Comparison of ENCODE assay signal across 23 cellular contexts in genomic region chr5:138346889-138347288, GRCh38. TPM values are rescaled to one million over a fixed set of nuclear protein-coding genes. Genes with fewer than 3 reads are reported as not detected.
DNase-seq lines count a peak whose midpoint lies in the region; ATAC-seq, FAIRE-seq and TF ChIP-seq lines count a peak whose summit lies in the region.
"Had no signal": no experiment of that assay in that cellular context is flagged by ENCODE, and none has a peak within 500 bp of the region (broad histone marks: within the 10 kb centered on the region; RNA-seq: fewer than 3 reads in every experiment).

No MANE protein-coding gene starts in this region.

- H3K27me3 ChIP-seq in K562 (ENCODE audit: control insufficient read depth in 2 of 2, insufficient read depth in 2 of 2, low read length in 2 of 2): no peaks in the 10 kb centered on the region
- H3K27me3 ChIP-seq in H1 (replicated peaks in 1 of 4; ENCODE audit: control insufficient read depth in 3 of 4, extremely low read depth in 1 of 4, insufficient read depth in 3 of 4, low read length in 3 of 4): no peaks in the 10 kb centered on the region
- H3K27me3 ChIP-seq: BE2C, BLaER1 had no signal

- TF ChIP-seq EP300 in K562 (IDR thresholded peaks at IDR 0.05; ENCODE audit: low read length) (no peak), H1 (IDR thresholded peaks at IDR 0.05; ENCODE audit: borderline replicate concordance in 1 of 2, low read depth in 2 of 2, low read length in 2 of 2) (no peak)

- H3K79me2 ChIP-seq in K562 (ENCODE audit: control insufficient read depth, insufficient read depth, low read length) (peaks cover under 1% of the 10 kb centered on the region; the same call in 1 of the 3 replicates), H1 (ENCODE audit: control insufficient read depth in 1 of 2, insufficient read depth in 2 of 2, low read length in 2 of 2) (0 out of 4 replicates have a peak, but pooled peaks cover 0 to 4% of the 10 kb centered on the region in 2 experiments)

- H3K27ac ChIP-seq in K562 (ENCODE audit: extremely low read depth, low read depth, low read length): no peak overlapping the region
- H3K27ac ChIP-seq in H1 (ENCODE audit: low read depth, low read length): no peak overlapping the region
- H3K27ac ChIP-seq: BLaER1 had no signal

- no peak overlapping the region for H3K23ac ChIP-seq in H1 (ENCODE audit: insufficient read length)

- no TSS peak for BruUV-seq in K562 (replicated peaks; lab: Mats Ljungman, UMichigan)

- FAIRE-seq in GM12891 (lab: Jason Lieb, UNC): no peak
- FAIRE-seq in K562 (lab: Jason Lieb, UNC): no peak
- no peak for FAIRE-seq in H1 (lab: Jason Lieb, UNC)
- FAIRE-seq: A204.1, D721Med, G401.6 had no signal

- H2AFZ ChIP-seq in K562 (ENCODE audit: low read depth, low read length) (no peak overlapping the region), H1 (ENCODE audit: low read length) (no peak overlapping the region)

- in situ Hi-C loops in K562 (cut with MboI): no loop called here

- intact Hi-C loops in K562 (cut with micrococcal nuclease): no loop called here

- H3K14ac ChIP-seq in H1 (ENCODE audit: insufficient read length): no peak overlapping the region

- no peak for TF ChIP-seq RAD21 in K562 (CRISPR knock-in tag; conservative IDR thresholded peaks at IDR 0.05 in 1 of 2, IDR thresholded peaks at IDR 0.05 in 1 of 2)
- no peak for TF ChIP-seq RAD21 in H1 (IDR thresholded peaks at IDR 0.05 in 1 of 2, conservative IDR thresholded peaks at IDR 0.05 in 1 of 2; ENCODE audit: low read depth in 2 of 2, low read length in 2 of 2)

- H4K20me1 ChIP-seq in K562 (replicated peaks; ENCODE audit: control insufficient read depth, insufficient read depth, low read length) (no peaks in the 10 kb centered on the region), H1 (replicated peaks in 1 of 2; ENCODE audit: control insufficient read depth in 1 of 2, insufficient read depth in 2 of 2, low read length in 2 of 2) (peaks cover 3 to 7% of the 10 kb centered on the region in 2 experiments)

- TF ChIP-seq POLR2A in GM12891 (IDR thresholded peaks at IDR 0.05; ENCODE audit: low read depth, low read length): 0 out of 2 replicates have a peak, but pooled peaks have one; percentile 26
- TF ChIP-seq POLR2A in GM19193 (IDR thresholded peaks at IDR 0.05; ENCODE audit: extremely low read depth, insufficient read depth, insufficient read length): peak; percentile 18
- no peak for TF ChIP-seq POLR2A in K562 (conservative IDR thresholded peaks at IDR 0.05)
- TF ChIP-seq POLR2A in H1 (IDR thresholded peaks at IDR 0.05; ENCODE audit: control extremely low read depth in 1 of 2, low read depth in 2 of 2, low read length in 2 of 2): no peak

- POLR2A ChIA-PET in K562 (lab: Yijun Ruan, JAX) (interaction anchor here (0.6 to 10.3 kb wide), 5 partner anchors 7 to 82 kb away, joined by 3 to 416 read pairs (median 6); partner anchors contain the start of genes CDC25C and FAM53C), H1 (lab: Charles Lee; ENCODE audit: partially characterized antibody) (interaction anchor here (0.6 to 14.6 kb wide), 2 partner anchors 7 to 25 kb away, joined by 3 to 254 read pairs; partner anchors contain the start of gene FAM53C)

- no peak overlapping the region for H4K91ac ChIP-seq in H1 (replicated peaks; ENCODE audit: insufficient read length, low read length)

- no peak overlapping the region for H2BK15ac ChIP-seq in H1 (ENCODE audit: low read length)

- DNase-seq in GM12891 (ENCODE audit: insufficient read length, low spot score) (no peak), K562 (ENCODE audit: extremely low read depth in 1 of 4, low spot score in 3 of 4) (no peak), H1 (ENCODE audit: low read depth in 1 of 2, low spot score in 2 of 2) (no peak), anterior cingulate cortex (lab: John Stamatoyannopoulos, UW) (no peak), SK-N-DZ (ENCODE audit: low spot score) (no peak), CD1c-positive myeloid dendritic cell (ENCODE audit: extremely low spot score) (no peak)
- no peak for DNase-seq in stimulated activated naive CD8-positive, alpha-beta T cell treated with anti-CD3 and anti-CD28 coated beads, Interleukin-15, Interleukin-2, amounts not matched to agents 100 U/mL and 50 U/mL, for 24 hours
- DNase-seq: 8988T; ACHN; BE2C; C1 segment of cervical spinal cord; Caco-2; Calu3; CD4-positive, alpha-beta T cell; CD8-positive, alpha-beta T cell; DMS79 treated with DMSO at 0.1 percent for 48 hours; GF-D8 had no signal

- H3K4me1 ChIP-seq in K562 (replicated peaks in 1 of 2; ENCODE audit: control insufficient read depth in 2 of 2, insufficient read depth in 2 of 2, low read length in 2 of 2) (no peaks in the 10 kb centered on the region), H1 (replicated peaks in 1 of 4; ENCODE audit: control insufficient read depth in 3 of 4, insufficient read depth in 4 of 4, low read length in 3 of 4) (no peaks in the 10 kb centered on the region; a peak in 1 of 7 replicates)
- H3K4me1 ChIP-seq: BE2C, BLaER1, Caco-2 had no signal

- H2BK20ac ChIP-seq in H1 (ENCODE audit: low read length): no peak overlapping the region

- H4K8ac ChIP-seq in H1 (ENCODE audit: extremely low read depth, insufficient read depth, low read length): no peak overlapping the region; the same call in 1 of the 2 replicates

- H3K9ac ChIP-seq in K562 (ENCODE audit: insufficient read depth in 1 of 2, low read depth in 2 of 2, low read length in 2 of 2): 0 out of 4 replicates have a peak overlapping the region, but pooled peaks of 1 of the 2 experiments have one; percentile 15
- no peak overlapping the region for H3K9ac ChIP-seq in H1 (replicated peaks in 1 of 4; ENCODE audit: extremely low read depth in 1 of 4, low read depth in 3 of 4, low read length in 3 of 4)
- H3K9ac ChIP-seq: BLaER1 had no signal

- H3K18ac ChIP-seq in H1 (ENCODE audit: extremely low read depth, low read length): no peak overlapping the region

- H2BK120ac ChIP-seq in H1 (replicated peaks; ENCODE audit: low read depth, low read length): no peak overlapping the region

- no peaks in the 10 kb centered on the region for H3K23me2 ChIP-seq in H1 (ENCODE audit: low read depth, low read length)

- no peak overlapping the region for H3K4ac ChIP-seq in H1 (replicated peaks; ENCODE audit: insufficient read length, low read depth, low read length)

- H3K9me3 ChIP-seq in K562 (replicated peaks; ENCODE audit: control insufficient read depth, insufficient read depth, low read depth, low read length): peaks cover 1% of the 10 kb centered on the region; the same call in 1 of the 2 replicates
- H3K9me3 ChIP-seq in H1 (ENCODE audit: insufficient read depth in 2 of 2, low read depth in 1 of 2, low read length in 1 of 2): no peaks in the 10 kb centered on the region
- H3K9me3 ChIP-seq: BE2C, Caco-2 had no signal

- 97% methylated on average over 10 of the region's 14 CpGs for WGBS in K562 (ENCODE audit: insufficient coverage, low coverage, missing lambda C conversion rate)
- WGBS in H1 (ENCODE audit: extremely low coverage in 1 of 2, insufficient coverage in 1 of 2, insufficient read length in 1 of 2, insufficient replicate concordance in 2 of 2, low coverage in 1 of 2, low lambda C conversion rate in 2 of 2, missing lambda C conversion rate in 1 of 2), 2 experiments: 97% methylated on average over 14 of the region's 14 CpGs; no CpG with 5 or more reads in 1 of the 2 experiments

- H3K36me3 ChIP-seq in K562 (ENCODE audit: control insufficient read depth, insufficient read depth, low read length): peaks cover 70% of the 10 kb centered on the region
- peaks cover 30 to 70% (median 56%) of the 10 kb centered on the region in 4 experiments for H3K36me3 ChIP-seq in H1 (ENCODE audit: control insufficient read depth in 2 of 4, insufficient read depth in 4 of 4, low read length in 3 of 4)

- H3K56ac ChIP-seq in H1 (replicated peaks; ENCODE audit: insufficient read length, low read depth, low read length): no peak overlapping the region

- no peak overlapping the region for H3K4me3 ChIP-seq in K562
- H3K4me3 ChIP-seq in H1 (ENCODE audit: extremely low read depth in 1 of 4, insufficient read depth in 2 of 4, low read depth in 3 of 4, low read length in 4 of 4): no peak overlapping the region
- H3K4me3 ChIP-seq: BLaER1 had no signal

- H3K4me2 ChIP-seq in K562 (ENCODE audit: insufficient read depth, low read length) (no peak overlapping the region), H1 (ENCODE audit: insufficient read depth in 1 of 2, low read depth in 2 of 2, low read length in 2 of 2) (no peak overlapping the region)
- H3K4me2 ChIP-seq: BLaER1 had no signal

- ATAC-seq in K562: no peak; the same call in 2 of the 3 replicates
- no peak for ATAC-seq in stimulated activated naive CD8-positive, alpha-beta T cell treated with anti-CD3 and anti-CD28 coated beads, Interleukin-15, Interleukin-2, amounts not matched to agents 100 U/mL and 50 U/mL, for 24 hours
- ATAC-seq: CD8-positive, alpha-beta T cell had no signal

- H2AK5ac ChIP-seq in H1 (ENCODE audit: low read depth, low read length): no peak overlapping the region

- H3K79me1 ChIP-seq in H1 (ENCODE audit: low read depth, low read length): peaks cover 5% of the 10 kb centered on the region

- no peak overlapping the region for H2BK12ac ChIP-seq in H1 (ENCODE audit: low read depth, low read length)

- CTCF ChIA-PET in K562 (lab: Yijun Ruan, JAX; ENCODE audit: low intra/inter-chr PET ratio) (no interaction called here), H1 (lab: Charles Lee; ENCODE audit: partially characterized antibody) (interaction anchor here (11.4 kb wide), 1 partner anchor 10 kb away, joined by 196 read pairs; the partner anchor contains the start of genes CDC25C and FAM53C)

- no peak overlapping the region for H2BK5ac ChIP-seq in H1 (ENCODE audit: low read depth, low read length)

- TF ChIP-seq CTCF in K562 (IDR thresholded peaks at IDR 0.05 in 2 of 3, conservative IDR thresholded peaks at IDR 0.05 in 1 of 3; ENCODE audit: insufficient read depth in 2 of 3, low read depth in 1 of 3, low read length in 3 of 3) (no peak), H1 (IDR thresholded peaks at IDR 0.05; ENCODE audit: control extremely low read depth in 1 of 3, insufficient read depth in 1 of 3, low read depth in 1 of 3, low read length in 3 of 3) (no peak)

- no peaks in the 10 kb centered on the region for H3K9me1 ChIP-seq in K562 (ENCODE audit: control insufficient read depth, insufficient read depth, low read length)

- H4K5ac ChIP-seq in H1 (ENCODE audit: insufficient read length, low read depth, low read length): no peak overlapping the region

RNA-seq across cellular contexts. Expression of gene KDM3B, which starts 5.6 kb away (rescaled TPM):
- polyA plus RNA-seq in GM12891 (2012; ENCODE audit: low read depth, missing spikeins): 19.2 TPM
- total RNA-seq in K562 (2011; cell fraction: chromatin; rRNA removed; ENCODE audit: low replicate concordance): 130 and 189 TPM in 2 replicates
- total RNA-seq in K562 (2011; cell fraction: nucleolus; rRNA removed): 54.5 and 69.0 TPM in 2 replicates
- 74.8 and 83.1 TPM in 2 replicates for total RNA-seq in K562 (2011; cell fraction: nucleoplasm; rRNA removed)
- total RNA-seq in K562 (2014; rRNA removed): 34.5 and 38.0 TPM in 2 replicates
- 51.6 and 65.4 TPM in 2 replicates for total RNA-seq in K562 (2014; rRNA removed; fragmentation: Illumina TruSeq; extraction: Trizol)
- 48.8 and 51.2 TPM in 2 replicates for total RNA-seq in K562 (2015; rRNA removed; fragmentation: Illumina TruSeq; extraction: Trizol)
- total RNA-seq in K562 (2021): 54.8 and 62.7 TPM in 2 replicates
- 41.9 and 49.6 TPM in 2 replicates for polyA plus RNA-seq in K562 (2011; rRNA removed)
- 18.9 and 27.7 TPM in 2 replicates for polyA plus RNA-seq in K562 (2011; cell fraction: cytosol; rRNA removed)
- 44.4 and 52.8 TPM in 2 replicates for polyA plus RNA-seq in K562 (2011; cell fraction: nucleus; rRNA removed)
- 40.9 and 44.5 TPM in 2 replicates for polyA plus RNA-seq in K562 (2012)
- polyA plus RNA-seq in K562 (2014; fragmentation: Illumina TruSeq; extraction: Trizol): 61.8 and 62.8 TPM in 2 replicates
- polyA plus RNA-seq in K562 (2014; fragmentation: Nextera tagmentation; extraction: Ambion mirVana): 10 to 100 TPM; 13.8 to 15.0 TPM
- 38.3 and 40.4 TPM in 2 replicates for polyA plus RNA-seq in K562 (2014; rRNA removed)
- polyA minus RNA-seq in K562 (2011; rRNA and poly(A)+ RNA removed): 95.2 and 126 TPM in 2 replicates
- 49.3 and 51.5 TPM in 2 replicates for polyA minus RNA-seq in K562 (2011; cell fraction: cytosol; rRNA and poly(A)+ RNA removed)
- polyA minus RNA-seq in K562 (2011; cell fraction: nucleus; rRNA and poly(A)+ RNA removed): 22.1 and 37.5 TPM in 2 replicates
- 78.1 and 79.7 TPM in 2 replicates for total RNA-seq in H1 (2021; fragmentation: NEBNext Ultra II Directional; extraction: Animal tissue kit (Norgen Biotek cat#: 25700))
- polyA plus RNA-seq in H1 (2011; rRNA removed): 21.1 and 27.1 TPM in 2 replicates
- polyA plus RNA-seq in H1 (2011; cell fraction: cytosol; rRNA removed): 30.5 TPM
- polyA plus RNA-seq in H1 (2011; cell fraction: nucleus; rRNA removed): 28.9 TPM
- 53.0 to 64.5 TPM (median 56.6 TPM) in 4 replicates for polyA plus RNA-seq in H1 (2012, experiment 1 of 2)
- 8.1 TPM for polyA plus RNA-seq in H1 (2012, experiment 2 of 2)
- polyA plus RNA-seq in H1 (2013, experiment 1 of 2): 29.4 TPM
- polyA plus RNA-seq in H1 (2013, experiment 2 of 2): 28.2 TPM
- polyA minus RNA-seq in H1 (2011; rRNA and poly(A)+ RNA removed): 88.3 and 90.0 TPM in 2 replicates
- 53.7 TPM for polyA minus RNA-seq in H1 (2011; cell fraction: cytosol; rRNA and poly(A)+ RNA removed)
- polyA minus RNA-seq in H1 (2011; cell fraction: nucleus; rRNA and poly(A)+ RNA removed): 55.1 TPM
- 64.0 and 69.3 TPM in 2 replicates for polyA plus RNA-seq in SK-N-DZ (2014; cell fraction: cytosol; rRNA removed)
- 64.0 and 65.0 TPM in 2 replicates for polyA plus RNA-seq in SK-N-DZ (2014; cell fraction: nucleus; rRNA removed)

RNA-seq across cellular contexts. Expression of gene FAM53C, which starts 8.8 kb away (rescaled TPM):
- 25.1 TPM for polyA plus RNA-seq in GM12891 (2012; ENCODE audit: low read depth, missing spikeins)
- total RNA-seq in K562 (2011; cell fraction: chromatin; rRNA removed; ENCODE audit: low replicate concordance): 66.4 and 73.2 TPM in 2 replicates
- 47.4 and 56.7 TPM in 2 replicates for total RNA-seq in K562 (2011; cell fraction: nucleolus; rRNA removed)
- 59.0 and 85.2 TPM in 2 replicates for total RNA-seq in K562 (2011; cell fraction: nucleoplasm; rRNA removed)
- total RNA-seq in K562 (2014; rRNA removed) (27.8 and 32.3 TPM in 2 replicates), K562 (2014; rRNA removed; fragmentation: Illumina TruSeq; extraction: Trizol) (21.6 and 22.0 TPM in 2 replicates), K562 (2015; rRNA removed; fragmentation: Illumina TruSeq; extraction: Trizol) (24.2 and 24.4 TPM in 2 replicates), K562 (2021) (34.6 and 38.5 TPM in 2 replicates)
- polyA plus RNA-seq in K562 (2011; rRNA removed) (29.8 and 35.4 TPM in 2 replicates), K562 (2014; fragmentation: Illumina TruSeq; extraction: Trizol) (30.0 and 37.3 TPM in 2 replicates), K562 (2014; fragmentation: Nextera tagmentation; extraction: Ambion mirVana) (10 to 100 TPM in 1 of 2 experiments, 1 to 10 TPM in 1; 9.7 to 11.1 TPM), K562 (2014; rRNA removed) (24.1 and 25.2 TPM in 2 replicates), H1 (2011; rRNA removed) (72.7 and 75.3 TPM in 2 replicates)
- 30.8 and 34.3 TPM in 2 replicates for polyA plus RNA-seq in K562 (2011; cell fraction: cytosol; rRNA removed)
- 50.4 and 51.1 TPM in 2 replicates for polyA plus RNA-seq in K562 (2011; cell fraction: nucleus; rRNA removed)
- 27.2 and 33.5 TPM in 2 replicates for polyA plus RNA-seq in K562 (2012)
- polyA minus RNA-seq in K562 (2011; rRNA and poly(A)+ RNA removed): 34.5 and 38.7 TPM in 2 replicates
- polyA minus RNA-seq in K562 (2011; cell fraction: cytosol; rRNA and poly(A)+ RNA removed): 23.4 and 24.0 TPM in 2 replicates
- 16.0 and 25.7 TPM in 2 replicates for polyA minus RNA-seq in K562 (2011; cell fraction: nucleus; rRNA and poly(A)+ RNA removed)
- 57.6 and 58.9 TPM in 2 replicates for total RNA-seq in H1 (2021; fragmentation: NEBNext Ultra II Directional; extraction: Animal tissue kit (Norgen Biotek cat#: 25700))
- 53.4 TPM for polyA plus RNA-seq in H1 (2011; cell fraction: cytosol; rRNA removed)
- 63.8 TPM for polyA plus RNA-seq in H1 (2011; cell fraction: nucleus; rRNA removed)
- polyA plus RNA-seq in H1 (2012, experiment 1 of 2): 41.9 to 50.1 TPM (median 45.5 TPM) in 4 replicates
- polyA plus RNA-seq in H1 (2012, experiment 2 of 2): 60.5 TPM
- 37.7 TPM for polyA plus RNA-seq in H1 (2013, experiment 1 of 2)
- 38.8 TPM for polyA plus RNA-seq in H1 (2013, experiment 2 of 2)
- 63.2 and 71.0 TPM in 2 replicates for polyA minus RNA-seq in H1 (2011; rRNA and poly(A)+ RNA removed)
- polyA minus RNA-seq in H1 (2011; cell fraction: cytosol; rRNA and poly(A)+ RNA removed): 44.5 TPM
- 36.9 TPM for polyA minus RNA-seq in H1 (2011; cell fraction: nucleus; rRNA and poly(A)+ RNA removed)
- 42.0 and 49.4 TPM in 2 replicates for polyA plus RNA-seq in SK-N-DZ (2014; cell fraction: cytosol; rRNA removed)
- 53.8 and 57.7 TPM in 2 replicates for polyA plus RNA-seq in SK-N-DZ (2014; cell fraction: nucleus; rRNA removed)

RNA-seq across cellular contexts. Expression of gene CDC25C, which starts 15.3 kb away (rescaled TPM):
- 6.3 TPM for polyA plus RNA-seq in GM12891 (2012; ENCODE audit: low read depth, missing spikeins)
- total RNA-seq in K562 (2011; cell fraction: chromatin; rRNA removed; ENCODE audit: low replicate concordance): 53.6 and 67.9 TPM in 2 replicates
- total RNA-seq in K562 (2011; cell fraction: nucleolus; rRNA removed): 36.5 and 42.0 TPM in 2 replicates
- total RNA-seq in K562 (2011; cell fraction: nucleoplasm; rRNA removed): 44.7 and 47.3 TPM in 2 replicates
- total RNA-seq in K562 (2014; rRNA removed) (19.1 and 19.5 TPM in 2 replicates), K562 (2014; rRNA removed; fragmentation: Illumina TruSeq; extraction: Trizol) (32.3 and 41.4 TPM in 2 replicates), K562 (2015; rRNA removed; fragmentation: Illumina TruSeq; extraction: Trizol) (22.5 and 23.1 TPM in 2 replicates), K562 (2021) (18.2 and 19.6 TPM in 2 replicates)
- polyA plus RNA-seq in K562 (2011; rRNA removed) (62.1 and 63.7 TPM in 2 replicates), K562 (2014; fragmentation: Illumina TruSeq; extraction: Trizol) (30.1 and 31.9 TPM in 2 replicates), K562 (2014; fragmentation: Nextera tagmentation; extraction: Ambion mirVana) (10 to 100 TPM; 32.2 to 50.4 TPM), K562 (2014; rRNA removed) (25.7 and 29.3 TPM in 2 replicates), H1 (2011; rRNA removed) (12.1 and 18.4 TPM in 2 replicates)
- 20.8 and 34.2 TPM in 2 replicates for polyA plus RNA-seq in K562 (2011; cell fraction: cytosol; rRNA removed)
- 28.3 and 39.5 TPM in 2 replicates for polyA plus RNA-seq in K562 (2011; cell fraction: nucleus; rRNA removed)
- 16.0 and 26.9 TPM in 2 replicates for polyA plus RNA-seq in K562 (2012)
- polyA minus RNA-seq in K562 (2011; rRNA and poly(A)+ RNA removed): 36.9 and 39.8 TPM in 2 replicates
- 11.8 and 15.7 TPM in 2 replicates for polyA minus RNA-seq in K562 (2011; cell fraction: cytosol; rRNA and poly(A)+ RNA removed)
- 16.7 and 32.9 TPM in 2 replicates for polyA minus RNA-seq in K562 (2011; cell fraction: nucleus; rRNA and poly(A)+ RNA removed)
- total RNA-seq in H1 (2021; fragmentation: NEBNext Ultra II Directional; extraction: Animal tissue kit (Norgen Biotek cat#: 25700)): 20.8 and 23.2 TPM in 2 replicates
- polyA plus RNA-seq in H1 (2011; cell fraction: cytosol; rRNA removed): 19.9 TPM
- polyA plus RNA-seq in H1 (2011; cell fraction: nucleus; rRNA removed): 13.5 TPM
- 15.6 to 20.5 TPM (median 19.3 TPM) in 4 replicates for polyA plus RNA-seq in H1 (2012, experiment 1 of 2)
- polyA plus RNA-seq in H1 (2012, experiment 2 of 2): 13.7 TPM
- polyA plus RNA-seq in H1 (2013, experiment 1 of 2): 21.5 TPM
- polyA plus RNA-seq in H1 (2013, experiment 2 of 2): 21.8 TPM
- 20.7 and 28.4 TPM in 2 replicates for polyA minus RNA-seq in H1 (2011; rRNA and poly(A)+ RNA removed)
- polyA minus RNA-seq in H1 (2011; cell fraction: cytosol; rRNA and poly(A)+ RNA removed): 13.6 TPM
- 21.7 TPM for polyA minus RNA-seq in H1 (2011; cell fraction: nucleus; rRNA and poly(A)+ RNA removed)
- 48.9 and 51.5 TPM in 2 replicates for polyA plus RNA-seq in SK-N-DZ (2014; cell fraction: cytosol; rRNA removed)
- 31.7 and 34.1 TPM in 2 replicates for polyA plus RNA-seq in SK-N-DZ (2014; cell fraction: nucleus; rRNA removed)
- total RNA-seq: CD4-positive, alpha-beta T cell; CD8-positive, alpha-beta T cell had no signal
- polyA plus RNA-seq: CD14-positive monocyte had no signal

Comparison
In these comparisons a context has a peak if more than half of its experiments do, and no peak if none do; other contexts are left out.
1. POLR2A ChIP-seq: peak in GM12891 (single experiment) and GM19193 (single experiment); none in K562 (single experiment) and H1 (0 of 2).